12 cellular contexts compared by ENCODE assay signal in genomic region chr2:31354837-31355236, GRCh38. TPM values are rescaled to one million over a fixed set of nuclear protein-coding genes. Genes with fewer than 3 reads are reported as not detected.
DNase-seq lines count a peak whose midpoint lies in the region; ATAC-seq, FAIRE-seq and TF ChIP-seq lines count a peak whose summit lies in the region.
"Had no signal": no experiment of that assay in that cellular context is flagged by ENCODE, and none has a peak within 500 bp of the region (broad histone marks: within the 10 kb centered on the region; RNA-seq: fewer than 3 reads in every experiment).

No MANE protein-coding gene starts in this region.

- SMC1A ChIA-PET in GM12878 (lab: Charles Lee; ENCODE audit: uncharacterized antibody, unreplicated experiment) = no interaction called here

- H3K9me3 ChIP-seq in Loucy (ENCODE audit: insufficient read depth, low read depth, low read length) (no peaks in the 10 kb centered on the region), GM12878 (replicated peaks; ENCODE audit: control insufficient read depth, insufficient read depth, low read length) (no peaks in the 10 kb centered on the region), osteoblast (ENCODE audit: low read depth, low read length) (no peaks in the 10 kb centered on the region), colonic mucosa (no peaks in the 10 kb centered on the region)

- H3F3A ChIP-seq in Loucy (ENCODE audit: low read depth) = no peaks in the 10 kb centered on the region

- no TSS peak for BruUV-seq in GM12878 (replicated peaks; lab: Mats Ljungman, UMichigan)

- no peak for TF ChIP-seq POLR2A in GM12878 (IDR thresholded peaks at IDR 0.05; ENCODE audit: low read depth, low read length)

- no peaks in the 10 kb centered on the region for H3K79me2 ChIP-seq in Loucy (ENCODE audit: insufficient read depth, low read length)
- H3K79me2 ChIP-seq in GM12878 (ENCODE audit: control insufficient read depth, insufficient read depth, low read length) = no peaks in the 10 kb centered on the region
- no peaks in the 10 kb centered on the region for H3K79me2 ChIP-seq in osteoblast (ENCODE audit: insufficient read depth, low read length)
- H3K79me2 ChIP-seq: parathyroid adenoma had no signal

- CTCF ChIA-PET in GM12878 (lab: Yijun Ruan, JAX) = no interaction called here

- H3K27ac ChIP-seq in GM12878 (ENCODE audit: control insufficient read depth, insufficient read depth) = no peak overlapping the region
- no peak overlapping the region for H3K27ac ChIP-seq in osteoblast (ENCODE audit: low read depth, low read length)
- H3K27ac ChIP-seq in colonic mucosa = no peak overlapping the region
- H3K27ac ChIP-seq: parathyroid adenoma had no signal

- TF ChIP-seq RAD21 in GM12878 (IDR thresholded peaks at IDR 0.05; ENCODE audit: insufficient read depth, low read depth, low read length) = 0 out of 2 replicates have a peak, but pooled peaks have one; percentile 3

- 0% methylated on average over 2 of the region's 2 CpGs for WGBS in GM12878 (ENCODE audit: insufficient coverage, insufficient replicate concordance, low lambda C conversion rate, missing lambda C conversion rate)

- peak overlapping the region; percentile 42 for H3K4me3 ChIP-seq in Loucy (ENCODE audit: low read length, poor library complexity, severe bottlenecking)
- H3K4me3 ChIP-seq in GM12878 = no peak overlapping the region
- no peak overlapping the region for H3K4me3 ChIP-seq in osteoblast (ENCODE audit: insufficient read depth, low read length)
- H3K4me3 ChIP-seq in colonic mucosa = no peak overlapping the region

- FAIRE-seq in GM12878 (lab: Jason Lieb, UNC) = no peak
- FAIRE-seq: H1 had no signal

- no peak for TF ChIP-seq EP300 in GM12878 (IDR thresholded peaks at IDR 0.05; ENCODE audit: borderline replicate concordance in 1 of 2, control insufficient read depth in 1 of 2, low read depth in 2 of 2, low read length in 2 of 2)

- intact Hi-C loops in GM12878 (cut with micrococcal nuclease; ENCODE audit: unreplicated experiment) (no loop called here), colonic mucosa (cut with DNase I) (no loop called here)

- TF ChIP-seq CTCF in Loucy (conservative IDR thresholded peaks at IDR 0.05; ENCODE audit: low read length) (peak; percentile 69), GM12878 (IDR thresholded peaks at IDR 0.05 in 2 of 3, conservative IDR thresholded peaks at IDR 0.05 in 1 of 3; ENCODE audit: control insufficient read depth in 2 of 3, extremely low read depth in 1 of 3, insufficient read depth in 1 of 3, low read depth in 3 of 3, low read length in 3 of 3) (peak; percentile 1 to 39 (median 32); a peak in 3 of 6 replicates), osteoblast (IDR thresholded peaks at IDR 0.05; ENCODE audit: extremely low read depth, low read depth, low read length) (peak; percentile 54), colonic mucosa (IDR thresholded peaks at IDR 0.05) (no peak)

- POLR2A ChIA-PET in GM12878 (lab: Charles Lee) = no interaction called here

- peak; percentile 26 for DNase-seq in DMS53 (lab: John Stamatoyannopoulos, UW)
- DNase-seq in DMS53 treated with DMSO at 0.1 percent for 48 hours (lab: John Stamatoyannopoulos, UW; ENCODE audit: unreplicated experiment) = no peak
- no peak for DNase-seq in GM12878 (ENCODE audit: low read depth, low spot score)
- DNase-seq in osteoblast (ENCODE audit: insufficient read length, low spot score, missing footprints) = no peak
- no peak for DNase-seq in stimulated activated CD4-positive, alpha-beta T cell treated with anti-CD3 and anti-CD28 coated beads, Interleukin-4, amount 100 ng/mL, for 24 hours
- DNase-seq in colonic mucosa = no peak
- DNase-seq: 8988T, caudate nucleus had no signal

- H3K9me2 ChIP-seq in Loucy (replicated peaks; ENCODE audit: low read depth, low read length) = no peaks in the 10 kb centered on the region

- no peaks in the 10 kb centered on the region for H3K36me3 ChIP-seq in Loucy (ENCODE audit: insufficient read depth, low read length)
- no peaks in the 10 kb centered on the region for H3K36me3 ChIP-seq in GM12878 (ENCODE audit: control insufficient read depth in 2 of 2, insufficient read depth in 2 of 2, low read length in 1 of 2)
- H3K36me3 ChIP-seq in osteoblast (ENCODE audit: insufficient read depth, low read length) = no peaks in the 10 kb centered on the region
- no peaks in the 10 kb centered on the region for H3K36me3 ChIP-seq in colonic mucosa

- peak overlapping the region; percentile 39 for H3K4me2 ChIP-seq in Loucy (ENCODE audit: low read depth, low read length, poor library complexity, severe bottlenecking)
- H3K4me2 ChIP-seq in GM12878 (ENCODE audit: control insufficient read depth, insufficient read depth) = no peak overlapping the region
- peak overlapping the region; percentile 62 for H3K4me2 ChIP-seq in osteoblast (ENCODE audit: insufficient read depth, low read length)

- H2AFZ ChIP-seq in Loucy (ENCODE audit: low read length) (peak overlapping the region; percentile 52; the same call in 1 of the 2 replicates), GM12878 (ENCODE audit: control insufficient read depth, low read depth, low read length) (no peak overlapping the region), osteoblast (ENCODE audit: low read length) (peak overlapping the region; percentile 66)
- H2AFZ ChIP-seq: parathyroid adenoma had no signal

- RAD21 ChIA-PET in GM12878 (lab: Charles Lee; ENCODE audit: unreplicated experiment) = no interaction called here

- no peaks in the 10 kb centered on the region for H3K27me3 ChIP-seq in Loucy (ENCODE audit: insufficient read depth, low read length, poor library complexity, severe bottlenecking)
- no peaks in the 10 kb centered on the region; a peak in 2 of 4 replicates for H3K27me3 ChIP-seq in GM12878 (replicated peaks in 1 of 2; ENCODE audit: control insufficient read depth in 2 of 2, insufficient read depth in 2 of 2, low read length in 1 of 2)
- H3K27me3 ChIP-seq in osteoblast (ENCODE audit: insufficient read depth, low read length) = no peaks in the 10 kb centered on the region
- H3K27me3 ChIP-seq in colonic mucosa = no peaks in the 10 kb centered on the region

- in situ Hi-C loops in GM12878 (cut with MboI) = no loop called here

- ATAC-seq in GM12878 (no peak), GM21515 (IDR thresholded peaks at IDR 0.05; ENCODE audit: unreplicated experiment) (no peak)

- no peaks in the 10 kb centered on the region for H3K4me1 ChIP-seq in Loucy (ENCODE audit: insufficient read depth, low read length, poor library complexity, severe bottlenecking)
- no peaks in the 10 kb centered on the region for H3K4me1 ChIP-seq in GM12878 (ENCODE audit: control insufficient read depth, insufficient read depth, low read length)
- H3K4me1 ChIP-seq in osteoblast (ENCODE audit: insufficient read depth, low read length) = no peaks in the 10 kb centered on the region
- no peaks in the 10 kb centered on the region for H3K4me1 ChIP-seq in colonic mucosa
- H3K4me1 ChIP-seq: parathyroid adenoma had no signal

- H3K9ac ChIP-seq in Loucy (ENCODE audit: low read depth, low read length, poor library complexity, severe bottlenecking) = no peak overlapping the region
- H3K9ac ChIP-seq in GM12878 (ENCODE audit: control insufficient read depth, insufficient read depth, low read length) = no peak overlapping the region
- H3K9ac ChIP-seq in colonic mucosa (ENCODE audit: low read depth in 2 of 2, low read length in 2 of 2) = no peak overlapping the region
- H3K9ac ChIP-seq: parathyroid adenoma had no signal

- H4K20me1 ChIP-seq in Loucy (ENCODE audit: insufficient read depth, low read length, poor library complexity, severe bottlenecking) (no peaks in the 10 kb centered on the region), GM12878 (ENCODE audit: control insufficient read depth, insufficient read depth) (no peaks in the 10 kb centered on the region), osteoblast (ENCODE audit: insufficient read depth, low read length) (no peaks in the 10 kb centered on the region)

TF ChIP-seq in GM12878, 131 proteins besides CTCF, POLR2A, EP300 and RAD21 (continues in another document):
- TF ChIP-seq TCF12 (IDR thresholded peaks at IDR 0.05; ENCODE audit: low read depth, low read length) (no peak), TCF3 (IDR thresholded peaks at IDR 0.05; ENCODE audit: borderline replicate concordance, insufficient read depth, low read depth, low read length) (no peak), ETV6 (conservative IDR thresholded peaks at IDR 0.05 in 1 of 2, IDR thresholded peaks at IDR 0.05 in 1 of 2; ENCODE audit: borderline replicate concordance in 1 of 2, low read depth in 1 of 2) (no peak), BRCA1 (IDR thresholded peaks at IDR 0.05; ENCODE audit: low read depth, low read length) (no peak), SP1 (IDR thresholded peaks at IDR 0.05; ENCODE audit: low read depth, low read length) (no peak)
- TF ChIP-seq, protein P1, sequence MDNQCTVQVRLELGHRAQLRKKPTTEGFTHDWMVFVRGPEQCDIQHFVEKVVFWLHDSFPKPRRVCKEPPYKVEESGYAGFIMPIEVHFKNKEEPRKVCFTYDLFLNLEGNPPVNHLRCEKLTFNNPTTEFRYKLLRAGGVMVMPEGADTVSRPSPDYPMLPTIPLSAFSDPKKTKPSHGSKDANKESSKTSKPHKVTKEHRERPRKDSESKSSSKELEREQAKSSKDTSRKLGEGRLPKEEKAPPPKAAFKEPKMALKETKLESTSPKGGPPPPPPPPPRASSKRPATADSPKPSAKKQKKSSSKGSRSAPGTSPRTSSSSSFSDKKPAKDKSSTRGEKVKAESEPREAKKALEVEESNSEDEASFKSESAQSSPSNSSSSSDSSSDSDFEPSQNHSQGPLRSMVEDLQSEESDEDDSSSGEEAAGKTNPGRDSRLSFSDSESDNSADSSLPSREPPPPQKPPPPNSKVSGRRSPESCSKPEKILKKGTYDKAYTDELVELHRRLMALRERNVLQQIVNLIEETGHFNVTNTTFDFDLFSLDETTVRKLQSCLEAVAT (IDR thresholded peaks at IDR 0.05) = no peak

RNA-seq across cellular contexts. Expression of gene XDH, which starts 59.7 kb away (rescaled TPM):
- not detected in 2 replicates for total RNA-seq in GM12878 (2013; cell fraction: nucleolus; rRNA removed)
- total RNA-seq in GM12878 (2014; rRNA removed) (not detected in 2 replicates), GM12878 (2014; rRNA removed; fragmentation: Illumina TruSeq; extraction: Trizol) (not detected in 2 replicates), GM12878 (2021) (0.11 TPM in 1 of 2 replicates, not detected in the other), osteoblast (under 0.01 TPM in 2 replicates), colonic mucosa (10 to 100 TPM; 18.4 to 44.4 TPM)
- polyA plus RNA-seq in GM12878 (2011; ENCODE audit: low read depth) = not detected
- polyA plus RNA-seq in GM12878 (2011; rRNA removed) (0.01 TPM in 1 of 2 replicates, not detected in the other), GM12878 (2014; fragmentation: Illumina TruSeq; extraction: Trizol) (not detected in 2 replicates), GM12878 (2014; fragmentation: Nextera tagmentation; extraction: Ambion mirVana) (not detected), GM12878 (2014; rRNA removed) (not detected in 2 replicates), GM12878 (2016; fragmentation: Nextera tagmentation; extraction: Ambion mirVana) (not detected)
- not detected in 2 replicates for polyA plus RNA-seq in GM12878 (2011; cell fraction: cytosol; rRNA removed)
- polyA plus RNA-seq in GM12878 (2011; cell fraction: nucleus; rRNA removed) = not detected in 2 replicates
- not detected in 2 replicates for polyA plus RNA-seq in GM12878 (2012)
- polyA minus RNA-seq in GM12878 (2011; rRNA and poly(A)+ RNA removed) = not detected in 2 replicates
- not detected in 2 replicates for polyA minus RNA-seq in GM12878 (2011; cell fraction: cytosol; rRNA and poly(A)+ RNA removed)
- not detected in 2 replicates for polyA minus RNA-seq in GM12878 (2011; cell fraction: nucleus; rRNA and poly(A)+ RNA removed)

Comparison
In these comparisons a context has a peak if more than half of its experiments do, and no peak if none do; other contexts are left out.
1. RNA of gene XDH, which starts 59.7 kb away (total RNA-seq): 18.4 to 44.4 TPM in colonic mucosa; 0.11 TPM in GM12878 and under 0.01 TPM in osteoblast; every median in the first group is over 10 times any median in the second.